16 cellular contexts compared by ENCODE assay signal in genomic region chr21:42037943-42038342, GRCh38. TPM values are rescaled to one million over a fixed set of nuclear protein-coding genes. Genes with fewer than 3 reads are reported as not detected.
DNase-seq lines count a peak whose midpoint lies in the region; ATAC-seq, FAIRE-seq and TF ChIP-seq lines count a peak whose summit lies in the region.
"Had no signal": no experiment of that assay in that cellular context is flagged by ENCODE, and none has a peak within 500 bp of the region (broad histone marks: within the 10 kb centered on the region; RNA-seq: fewer than 3 reads in every experiment).

No MANE protein-coding gene starts in this region.

- no peak for TF ChIP-seq EP300 in upper lobe of left lung (IDR thresholded peaks at IDR 0.05)

- no peak overlapping the region for H3K18ac ChIP-seq in neuronal stem cell (ENCODE audit: low read length)

- no peak overlapping the region for H2BK12ac ChIP-seq in neuronal stem cell (ENCODE audit: low read length)

- TF ChIP-seq CTCF in Peyer's patch (IDR thresholded peaks at IDR 0.05), result no peak
- TF ChIP-seq CTCF in kidney (IDR thresholded peaks at IDR 0.05; ENCODE audit: borderline replicate concordance, extremely low read depth, insufficient read depth), result no peak
- no peak for TF ChIP-seq CTCF in upper lobe of left lung (IDR thresholded peaks at IDR 0.05)
- TF ChIP-seq CTCF in heart left ventricle (IDR thresholded peaks at IDR 0.05), result no peak

- no peak overlapping the region for H3K23ac ChIP-seq in neuronal stem cell (ENCODE audit: low read depth, low read length, poor library complexity)

- H2AFZ ChIP-seq in neuronal stem cell (ENCODE audit: low read length), result peak overlapping the region; percentile 64
- H2AFZ ChIP-seq: GM23248 had no signal

- H3K4ac ChIP-seq in neuronal stem cell (ENCODE audit: low read length), result no peak overlapping the region

- DNase-seq in H7, result peak; percentile 31
- DNase-seq in Peyer's patch, result peak in 2 of 3 donors; percentile 66 to 67
- DNase-seq in kidney, result peak; percentile 50
- no peak for DNase-seq in neuronal stem cell (ENCODE audit: low spot score)
- DNase-seq in upper lobe of left lung, result no peak
- DNase-seq in Right ventricle myocardium superior, result no peak
- no peak for DNase-seq in heart left ventricle
- DNase-seq: GM23248, NCI-H1436 treated with DMSO at 0.1 percent for 48 hours, NCI-H2081 treated with DMSO at 0.1 percent for 48 hours, NCI-H524 treated with DMSO at 0.1 percent for 48 hours had no signal

- peak overlapping the region in 1 of 4 donors; percentile 56 for H3K27ac ChIP-seq in Peyer's patch
- no peak overlapping the region for H3K27ac ChIP-seq in kidney (ENCODE audit: low read depth in 2 of 2, low read length in 2 of 2)
- H3K27ac ChIP-seq in neuronal stem cell (replicated peaks; ENCODE audit: low read length), result no peak overlapping the region
- no peak overlapping the region for H3K27ac ChIP-seq in upper lobe of left lung
- no peak overlapping the region for H3K27ac ChIP-seq in heart left ventricle
- H3K27ac ChIP-seq: A549 had no signal

- no peak overlapping the region for H4K8ac ChIP-seq in neuronal stem cell (ENCODE audit: low read depth, low read length)

- H4K91ac ChIP-seq in neuronal stem cell (ENCODE audit: low read depth, low read length, poor library complexity), result no peak overlapping the region

- no peak overlapping the region for H3K4me3 ChIP-seq in H7 (ENCODE audit: insufficient read depth, low read depth, low read length)
- no peak overlapping the region for H3K4me3 ChIP-seq in Peyer's patch
- no peak overlapping the region for H3K4me3 ChIP-seq in kidney (ENCODE audit: low read length in 2 of 2)
- no peak overlapping the region for H3K4me3 ChIP-seq in neuronal stem cell (ENCODE audit: low read length in 2 of 2)
- no peak overlapping the region for H3K4me3 ChIP-seq in upper lobe of left lung
- no peak overlapping the region for H3K4me3 ChIP-seq in heart left ventricle
- H3K4me3 ChIP-seq: A549, GM23248 had no signal

- WGBS in neuronal stem cell (ENCODE audit: extremely low coverage in 2 of 2, insufficient read length in 2 of 2, insufficient replicate concordance in 1 of 2), 2 donors, result no CpG with 5 or more reads among the region's 12 CpGs
- WGBS in upper lobe of left lung, 2 donors, result 49 to 58% methylated on average over 12 of the region's 12 CpGs
- 59 to 74% (median 70%) methylated on average over 10 to 12 of the region's 12 CpGs for WGBS in heart left ventricle, 4 donors

- H3K4me1 ChIP-seq in Peyer's patch (no peaks in the 10 kb centered on the region), kidney (ENCODE audit: control insufficient read depth in 1 of 2, insufficient read depth in 1 of 2, low read depth in 1 of 2, low read length in 2 of 2) (no peaks in the 10 kb centered on the region), neuronal stem cell (ENCODE audit: control insufficient read depth in 2 of 2, insufficient read depth in 1 of 2, low read depth in 1 of 2, low read length in 2 of 2) (peaks cover 6 to 11% of the 10 kb centered on the region in 2 donors), upper lobe of left lung (peaks cover 0 to 16% (median 12%) of the 10 kb centered on the region in 4 donors), heart left ventricle (peaks cover 0 to 18% (median 2%) of the 10 kb centered on the region in 12 donors)

- H3K9me3 ChIP-seq in Peyer's patch (no peaks in the 10 kb centered on the region), kidney (ENCODE audit: control insufficient read depth in 1 of 2, low read length in 2 of 2) (no peaks in the 10 kb centered on the region), neuronal stem cell (replicated peaks in 1 of 2; ENCODE audit: control insufficient read depth in 2 of 2, insufficient read depth in 1 of 2, low read depth in 1 of 2, low read length in 2 of 2) (peaks cover 0 to 6% of the 10 kb centered on the region in 2 donors), upper lobe of left lung (no peaks in the 10 kb centered on the region), heart left ventricle (no peaks in the 10 kb centered on the region)
- H3K9me3 ChIP-seq: A549 had no signal

- intact Hi-C loops in kidney (cut with DNase I) (no loop called here), Right ventricle myocardium superior (cut with DNase I) (no loop called here), heart left ventricle (cut with DNase I) (no loop called here)

- H2BK120ac ChIP-seq in neuronal stem cell (ENCODE audit: low read depth, low read length), result no peak overlapping the region

- H3K14ac ChIP-seq in neuronal stem cell (ENCODE audit: low read length), result no peak overlapping the region

- no peak overlapping the region for H2BK5ac ChIP-seq in neuronal stem cell (ENCODE audit: low read length)

- H3K4me2 ChIP-seq in neuronal stem cell (ENCODE audit: insufficient read depth, low read length, poor library complexity, severe bottlenecking), result no peak overlapping the region
- H3K4me2 ChIP-seq: A549 had no signal

- H3K27me3 ChIP-seq in H7 (ENCODE audit: control insufficient read depth, insufficient read depth, low read length) (no peaks in the 10 kb centered on the region), Peyer's patch (no peaks in the 10 kb centered on the region), neuronal stem cell (ENCODE audit: control insufficient read depth in 3 of 3, insufficient read depth in 3 of 3, low read depth in 1 of 3, low read length in 3 of 3) (peaks cover 0 to 7% (median 0%) of the 10 kb centered on the region in 3 experiments), upper lobe of left lung (no peaks in the 10 kb centered on the region), heart left ventricle (no peaks in the 10 kb centered on the region)

- TF ChIP-seq POLR2A in Peyer's patch (IDR thresholded peaks at IDR 0.05) (no peak), upper lobe of left lung (IDR thresholded peaks at IDR 0.05) (no peak), heart left ventricle (IDR thresholded peaks at IDR 0.05) (no peak)

- no peaks in the 10 kb centered on the region for H3K79me1 ChIP-seq in neuronal stem cell (ENCODE audit: low read depth, low read length)

- H3K9ac ChIP-seq in kidney (ENCODE audit: low read length in 2 of 2) (no peak overlapping the region), neuronal stem cell (ENCODE audit: low read depth, low read length, poor library complexity) (no peak overlapping the region)

- no peaks in the 10 kb centered on the region for H3K36me3 ChIP-seq in H7 (replicated peaks; ENCODE audit: control insufficient read depth, insufficient read depth, low read length)
- H3K36me3 ChIP-seq in Peyer's patch, result no peaks in the 10 kb centered on the region
- H3K36me3 ChIP-seq in kidney (ENCODE audit: control insufficient read depth in 1 of 2, insufficient read depth in 2 of 2, low read length in 2 of 2), result no peaks in the 10 kb centered on the region
- H3K36me3 ChIP-seq in neuronal stem cell (replicated peaks in 1 of 2; ENCODE audit: control insufficient read depth in 2 of 2, insufficient read depth in 2 of 2, low read length in 2 of 2), result no peaks in the 10 kb centered on the region
- H3K36me3 ChIP-seq in upper lobe of left lung, result no peaks in the 10 kb centered on the region
- no peaks in the 10 kb centered on the region for H3K36me3 ChIP-seq in heart left ventricle

- no peak overlapping the region for H2BK15ac ChIP-seq in neuronal stem cell (ENCODE audit: low read length)

- ATAC-seq in upper lobe of left lung (ENCODE audit: low FRiP score in 2 of 2) (no peak), Right ventricle myocardium superior (ENCODE audit: poor library complexity) (no peak), heart left ventricle (no peak), HG02870 (IDR thresholded peaks at IDR 0.05; ENCODE audit: unreplicated experiment) (no peak)
- ATAC-seq: A549 had no signal

- FAIRE-seq in kidney (lab: Jason Lieb, UNC), result no peak
- FAIRE-seq: A549, GM19239 had no signal

- no peak overlapping the region for H2AK5ac ChIP-seq in neuronal stem cell (ENCODE audit: low read depth, low read length)

RNA-seq across cellular contexts. Expression of gene ZBTB21, which starts 27.8 kb away (rescaled TPM):
- 10.2 and 12.1 TPM in 2 replicates for total RNA-seq in H7 (2014; rRNA removed; shearing (Covaris generic))
- total RNA-seq in Peyer's patch (10 to 100 TPM in 2 of 4 donors, 1 to 10 TPM in 2; 6.1 to 20.4 (median 14.1) TPM), kidney (16.0 TPM), upper lobe of left lung (10 to 100 TPM; 12.4 to 28.3 (median 16.7) TPM), Right ventricle myocardium superior (5.5 TPM), heart left ventricle (10 to 100 TPM in 1 of 9 donors, 1 to 10 TPM in 8; 4.3 to 10.2 (median 6.2) TPM)
- polyA plus RNA-seq in kidney (ENCODE audit: insufficient read depth, low read depth, low replicate concordance) (2.3 TPM), heart left ventricle (1 to 10 TPM; 1.2 to 2.5 TPM)
- polyA plus RNA-seq in neuronal stem cell (2013, experiment 1 of 2), result 11.2 TPM
- polyA plus RNA-seq in neuronal stem cell (2013, experiment 2 of 2), result 11.2 TPM

RNA-seq across cellular contexts. Expression of gene UMODL1, which starts 33.2 kb away (rescaled TPM):
- total RNA-seq in H7 (2014; rRNA removed; shearing (Covaris generic)), result 0.73 TPM in 1 of 2 replicates, not detected in the other
- total RNA-seq in Peyer's patch (under 1 TPM in 3 of 4 donors, not detected in 1; 0.53 to 0.95 (median 0.83) TPM), kidney (not detected), upper lobe of left lung (1 to 10 TPM in 2 of 6 donors, under 1 TPM in 3, not detected in 1; 0.07 to 6.3 (median 0.59) TPM), Right ventricle myocardium superior (0.05 TPM), heart left ventricle (under 1 TPM in 2 of 9 donors, not detected in 7; 0.07 to 0.19 TPM)
- polyA plus RNA-seq in kidney (ENCODE audit: insufficient read depth, low read depth, low replicate concordance) (0.39 TPM), heart left ventricle (not detected)
- not detected for polyA plus RNA-seq in neuronal stem cell (2013, experiment 1 of 2)
- not detected for polyA plus RNA-seq in neuronal stem cell (2013, experiment 2 of 2)
- total RNA-seq: GM23248, SK-MEL-5 had no signal
- polyA plus RNA-seq: A549, CD14-positive monocyte, GM23248 had no signal

Comparison
In these comparisons a context has a peak if more than half of its experiments do, and no peak if none do; other contexts are left out.
1. DNase-seq: peak in H7 (single experiment), Peyer's patch (2 of 3) and kidney (single experiment); none in neuronal stem cell (single experiment), upper lobe of left lung (0 of 2), Right ventricle myocardium superior (single experiment) and heart left ventricle (0 of 5).